Comparison of ENCODE assay signal across 25 cellular contexts in genomic region chr2:120701096-120701860, GRCh38. TPM values are rescaled to one million over a fixed set of nuclear protein-coding genes. Genes with fewer than 3 reads are reported as not detected.
"Had no signal": no experiment of that assay in that cellular context is flagged by ENCODE, and none has a peak within 500 bp of the region (broad histone marks: within the 10 kb centered on the region; RNA-seq: fewer than 3 reads in every experiment).

No MANE protein-coding gene starts in this region.

- H3K4me2 ChIP-seq: hepatocyte had no signal

- H3K9me3 ChIP-seq: colonic mucosa, esophagus muscularis mucosa, gastroesophageal sphincter, heart left ventricle, mucosa of descending colon, neutrophil, prostate gland, right atrium auricular region, thoracic aorta, tibial nerve, upper lobe of left lung had no signal

- H3K4me1 ChIP-seq: colonic mucosa, esophagus muscularis mucosa, foreskin keratinocyte, gastroesophageal sphincter, heart left ventricle, parathyroid adenoma, prostate gland, right atrium auricular region, tibial nerve, upper lobe of left lung had no signal

- H3K9ac ChIP-seq: parathyroid adenoma had no signal

- H2AFZ ChIP-seq: hepatocyte, parathyroid adenoma had no signal

- FAIRE-seq: endothelial cell of umbilical vein, kidney, urothelium cell line had no signal

- H3K27me3 ChIP-seq: gastroesophageal sphincter, right atrium auricular region, tibial nerve had no signal

- H3K27ac ChIP-seq: colonic mucosa, esophagus muscularis mucosa, foreskin keratinocyte, gastroesophageal sphincter, heart left ventricle, hepatocyte, neutrophil, parathyroid adenoma, prostate gland, right atrium auricular region, skin epidermis, thoracic aorta, tibial nerve, upper lobe of left lung had no signal

- H3K36me3 ChIP-seq: colonic mucosa, esophagus muscularis mucosa, gastroesophageal sphincter, heart left ventricle, neutrophil, prostate gland, right atrium auricular region, thoracic aorta, tibial nerve, upper lobe of left lung had no signal

- ATAC-seq: foreskin keratinocyte; gastroesophageal sphincter; heart left ventricle; mucosa of descending colon; natural killer cell treated with Interleukin-12 subunit alpha and Interleukin-12 subunit beta and Interleukin-15 and Interleukin-18, amount 100 ng/mL, for 72 hours had no signal

- H3K4me3 ChIP-seq: colonic mucosa, esophagus muscularis mucosa, gastroesophageal sphincter, heart left ventricle, hepatocyte, lung, mucosa of descending colon, prostate gland, right atrium auricular region, skin epidermis, thoracic aorta, tibial nerve, upper lobe of left lung had no signal

- H3K79me2 ChIP-seq: hepatocyte, parathyroid adenoma had no signal

- DNase-seq: colonic mucosa; effector CD8-positive, alpha-beta T cell; foreskin keratinocyte; heart left ventricle; kidney; mucosa of descending colon; naive B cell; stimulated activated CD4-positive, alpha-beta T cell treated with anti-CD3 and anti-CD28 coated beads, Interleukin-15, amount 100 ng/mL, for 24 hours; stimulated activated CD4-positive, alpha-beta T cell treated with anti-CD3 and anti-CD28 coated beads, Interleukin-2, amount 100 ng/mL, for 48 hours; stimulated activated naive B cell treated with anti-CD40 and anti-IgM and Interleukin-4, amounts not matched to agents 10 μg/mL and 1 μg/mL and 100 μg/mL, for 72 hours; upper lobe of left lung had no signal

RNA-seq across cellular contexts. Expression of gene GLI2, which starts 34.4 kb away (rescaled TPM):
- total RNA-seq: foreskin keratinocyte had no signal
- polyA plus RNA-seq: endothelial cell of umbilical vein had no signal
